Comparison of ENCODE assay signal across 3 cellular contexts in genomic region chr10:5032444-5032843, GRCh38. TPM values are rescaled to one million over a fixed set of nuclear protein-coding genes. Genes with fewer than 3 reads are reported as not detected.
"Had no signal": no experiment of that assay in that cellular context is flagged by ENCODE, and none has a peak within 500 bp of the region (broad histone marks: within the 10 kb centered on the region; RNA-seq: fewer than 3 reads in every experiment).

No MANE protein-coding gene starts in this region.

RNA-seq across cellular contexts. Expression of gene AKR1C2, which starts 28.8 kb away (rescaled TPM):
- total RNA-seq: natural killer cell; natural killer cell treated with Interleukin-12 subunit alpha and Interleukin-12 subunit beta and Interleukin-15 and Interleukin-18, amount 100 ng/mL, for 72 hours; osteocyte had no signal
